In genomic region chr6:39189915-39190544, GRCh38 we compare ENCODE assay signal across 9 cellular contexts. TPM values are rescaled to one million over a fixed set of nuclear protein-coding genes. Genes with fewer than 3 reads are reported as not detected.
A peak's percentile ranks its signal among the peaks of the same experiment; 100 is the strongest.
DNase-seq lines count a peak whose midpoint lies in the region; ATAC-seq, FAIRE-seq and TF ChIP-seq lines count a peak whose summit lies in the region.
"Had no signal": no experiment of that assay in that cellular context is flagged by ENCODE, and none has a peak within 500 bp of the region (broad histone marks: within the 10 kb centered on the region; RNA-seq: fewer than 3 reads in every experiment).

No MANE protein-coding gene starts in this region.

- H3K4me2 ChIP-seq in Karpas-422 (ENCODE audit: low read depth, low read length, poor library complexity, severe bottlenecking) = no peak overlapping the region

- H2AFZ ChIP-seq in Karpas-422 (ENCODE audit: low read length) = no peak overlapping the region

- H3K9me2 ChIP-seq in Karpas-422 (replicated peaks; ENCODE audit: insufficient read depth, low read length) = no peaks in the 10 kb centered on the region

- 70 to 74% methylated on average over 15 of the region's 15 CpGs for WGBS in aorta, 2 donors

- H3K27ac ChIP-seq in Karpas-422 (ENCODE audit: low read length) (no peak overlapping the region), kidney (ENCODE audit: low read depth in 2 of 2, low read length in 2 of 2) (peak overlapping the region; percentile 7 to 14), aorta (ENCODE audit: low read depth in 1 of 2, low read length in 2 of 2) (no peak overlapping the region)
- H3K27ac ChIP-seq: neutrophil had no signal

- H3K36me3 ChIP-seq in Karpas-422 (ENCODE audit: insufficient read depth, low read length) (no peaks in the 10 kb centered on the region), adipocyte (ENCODE audit: control insufficient read depth, insufficient read depth, low read length, severe bottlenecking) (no peaks in the 10 kb centered on the region), kidney (ENCODE audit: control insufficient read depth in 1 of 2, insufficient read depth in 2 of 2, low read length in 2 of 2) (peaks cover 14 to 32% of the 10 kb centered on the region in 2 donors), aorta (ENCODE audit: control insufficient read depth in 1 of 2, insufficient read depth in 2 of 2, low read length in 1 of 2) (no peaks in the 10 kb centered on the region)

- intact Hi-C loops in kidney (cut with DNase I) (no loop called here), aorta (cut with DNase I) (no loop called here)

- H4K20me1 ChIP-seq in Karpas-422 (ENCODE audit: insufficient read depth, low read depth, low read length) = no peaks in the 10 kb centered on the region

- H3K9ac ChIP-seq in Karpas-422 (ENCODE audit: low read length) (no peak overlapping the region), adipocyte (ENCODE audit: low read length) (no peak overlapping the region), kidney (ENCODE audit: low read length in 2 of 2) (no peak overlapping the region)

- no peak overlapping the region for H3K4me3 ChIP-seq in Karpas-422 (ENCODE audit: low read length)
- H3K4me3 ChIP-seq in adipocyte (ENCODE audit: low read length) = no peak overlapping the region
- H3K4me3 ChIP-seq in kidney (ENCODE audit: low read length in 2 of 2) = no peak overlapping the region
- H3K4me3 ChIP-seq in aorta (ENCODE audit: low read length in 2 of 2) = no peak overlapping the region

- H3K27me3 ChIP-seq in Karpas-422 (ENCODE audit: low read length) = no peaks in the 10 kb centered on the region
- no peaks in the 10 kb centered on the region for H3K27me3 ChIP-seq in adipocyte (replicated peaks; ENCODE audit: control insufficient read depth, insufficient read depth, low read length)
- H3K27me3 ChIP-seq in aorta (ENCODE audit: control insufficient read depth in 1 of 2, insufficient read depth in 2 of 2, low read length in 1 of 2) = no peaks in the 10 kb centered on the region
- H3K27me3 ChIP-seq: neutrophil had no signal

- H3K4me1 ChIP-seq in Karpas-422 (ENCODE audit: low read length) (no peaks in the 10 kb centered on the region), adipocyte (ENCODE audit: control insufficient read depth, insufficient read depth, low read length) (peaks cover 3% of the 10 kb centered on the region), kidney (ENCODE audit: control insufficient read depth in 1 of 2, insufficient read depth in 1 of 2, low read depth in 1 of 2, low read length in 2 of 2) (peaks cover 6 to 9% of the 10 kb centered on the region in 2 donors), aorta (ENCODE audit: control insufficient read depth in 1 of 2, insufficient read depth in 2 of 2, low read length in 2 of 2) (no peaks in the 10 kb centered on the region)

- DNase-seq in SIG-M5 treated with dmso at 0.1 percent for 504 hours (lab: John Stamatoyannopoulos, UW; ENCODE audit: unreplicated experiment) (peak; percentile 22), SIG-M5 (lab: John Stamatoyannopoulos, UW) (no peak), Karpas-422 (peak; percentile 74), adipocyte (ENCODE audit: low read depth) (peak; percentile 7), kidney (peak; percentile 76), aorta (peak; percentile 63 to 76), cerebellar nuclear complex (lab: John Stamatoyannopoulos, UW) (no peak)

- ATAC-seq in aorta (ENCODE audit: low FRiP score) = peak; percentile 73
- ATAC-seq in GM21360 (IDR thresholded peaks at IDR 0.05; ENCODE audit: unreplicated experiment) = no peak

- no peak for FAIRE-seq in kidney (lab: Jason Lieb, UNC)

- TF ChIP-seq CTCF in kidney (IDR thresholded peaks at IDR 0.05; ENCODE audit: borderline replicate concordance, extremely low read depth, insufficient read depth) = peak; percentile 36

- H3K79me2 ChIP-seq in Karpas-422 (ENCODE audit: low read length) = no peaks in the 10 kb centered on the region

- H3K9me3 ChIP-seq in Karpas-422 (ENCODE audit: low read length) (no peaks in the 10 kb centered on the region), adipocyte (ENCODE audit: control insufficient read depth, low read length) (no peaks in the 10 kb centered on the region), kidney (ENCODE audit: control insufficient read depth in 1 of 2, low read length in 2 of 2) (no peaks in the 10 kb centered on the region), aorta (ENCODE audit: control insufficient read depth, low read length) (no peaks in the 10 kb centered on the region)
- H3K9me3 ChIP-seq: neutrophil had no signal

RNA-seq across cellular contexts. Expression of gene KCNK5, which starts 39.2 kb away (rescaled TPM):
- not detected in 2 replicates for total RNA-seq in Karpas-422 (2014; rRNA removed; shearing (Covaris generic); ENCODE audit: low replicate concordance)
- total RNA-seq in kidney = 77.0 TPM
- polyA plus RNA-seq in kidney (ENCODE audit: insufficient read depth, low read depth, low replicate concordance) = 48.4 TPM
- total RNA-seq in aorta = 1 to 10 TPM; 1.2 to 5.2 TPM
- 1 to 10 TPM in 1 of 2 donors, not detected in 1; 3.9 TPM for polyA plus RNA-seq in aorta

Comparison
In these comparisons a context has a peak if more than half of its experiments do, and no peak if none do; other contexts are left out.
1. DNase-seq: peak in SIG-M5 treated with dmso at 0.1 percent for 504 hours (single experiment), Karpas-422 (single experiment), adipocyte (single experiment), kidney (single experiment) and aorta (2 of 2); none in SIG-M5 (single experiment) and cerebellar nuclear complex (0 of 2).
2. H3K27ac ChIP-seq: peak in kidney (2 of 2); none in Karpas-422 (single experiment) and aorta (0 of 2).
3. RNA of gene KCNK5, which starts 39.2 kb away (total RNA-seq): 77.0 TPM in kidney (single experiment); 1.2 to 5.2 TPM in aorta and not detected in Karpas-422; every median in the first group is over 10 times any median in the second.